8 cellular contexts compared by ENCODE assay signal in genomic region chr1:66242646-66243547, GRCh38.
DNase-seq lines count a peak whose midpoint lies in the region; ATAC-seq and TF ChIP-seq lines count a peak whose summit lies in the region.

No MANE protein-coding gene starts in this region.

- H3K4me3 ChIP-seq in adrenal gland (no peak overlapping the region), heart right ventricle (no peak overlapping the region)

- H3K4me1 ChIP-seq in adrenal gland (replicated peaks in 1 of 2) (no peaks in the 10 kb centered on the region), heart right ventricle (peaks cover 0 to 14% (median 0%) of the 10 kb centered on the region in 9 donors)

- 37 to 40% (median 40%) methylated on average over 6 of the region's 6 CpGs for WGBS in adrenal gland, 4 donors
- 44 to 45% methylated on average over 6 of the region's 6 CpGs for WGBS in heart right ventricle, 2 donors

- TF ChIP-seq CTCF in GM13976 (IDR thresholded peaks at IDR 0.05; ENCODE audit: borderline replicate concordance, control extremely low read depth, extremely low read depth, insufficient read depth, missing control alignments) (peak; percentile 98), adrenal gland (IDR thresholded peaks at IDR 0.05) (peak; percentile 93 to 99 (median 98)), heart right ventricle (IDR thresholded peaks at IDR 0.05) (peak; percentile 91 to 100 (median 97))

- TF ChIP-seq POLR2A in adrenal gland (IDR thresholded peaks at IDR 0.05): no peak

- in situ Hi-C loops in GM13976 (cut with MboI; ENCODE audit: low sequenced_read_pairs, unreplicated experiment): loop anchor here (5.0 to 25.0 kb wide), 3 partner anchors 291 to 831 kb away; partner anchors contain the start of genes LEPR and LEPROT

- H3K36me3 ChIP-seq in adrenal gland (replicated peaks in 1 of 2): no peaks in the 10 kb centered on the region
- no peaks in the 10 kb centered on the region for H3K36me3 ChIP-seq in heart right ventricle

- no peak overlapping the region for H3K27ac ChIP-seq in adrenal gland
- H3K27ac ChIP-seq in heart right ventricle: no peak overlapping the region

- H3K9me3 ChIP-seq in adrenal gland (replicated peaks in 1 of 3) (no peaks in the 10 kb centered on the region), heart right ventricle (no peaks in the 10 kb centered on the region)

- intact Hi-C loops in adrenal gland (cut with DNase I) (loop anchor here (5.0 kb wide), 1 partner anchor 281 kb away; no protein-coding TSS in a partner anchor), heart right ventricle (cut with DNase I) (loop anchor here in 9 of 10 donors (1.0 to 5.0 kb wide), 4 partner anchors 281 to 284 kb away; no protein-coding TSS in a partner anchor)

- H3K27me3 ChIP-seq in adrenal gland: no peaks in the 10 kb centered on the region
- peaks cover 0 to 4% (median 0%) of the 10 kb centered on the region in 7 donors for H3K27me3 ChIP-seq in heart right ventricle

- peak; percentile 43 for DNase-seq in GM13976 (ENCODE audit: low spot score)
- peak; percentile 7 for DNase-seq in NCI-H146 treated with DMSO at 0.1 percent for 48 hours (lab: John Stamatoyannopoulos, UW; ENCODE audit: unreplicated experiment)
- peak; percentile 59 for DNase-seq in T follicular helper cell (ENCODE audit: low read depth)
- DNase-seq in adrenal gland: peak; percentile 82 to 94 (median 88)
- DNase-seq in heart right ventricle: peak; percentile 77 to 78
- DNase-seq in renal cortical epithelial cell (ENCODE audit: low read depth): peak; percentile 64
- DNase-seq in GF-D8 (lab: John Stamatoyannopoulos, UW): no peak

- ATAC-seq in HG02870 (IDR thresholded peaks at IDR 0.05; ENCODE audit: unreplicated experiment) (peak; percentile 60), heart right ventricle (peak; percentile 92 to 99 (median 96))
